1 cellular context compared by ENCODE assay signal in genomic region chr14:81868172-81868571, GRCh38.
TF ChIP-seq lines count a peak whose summit lies in the region.

No MANE protein-coding gene starts in this region.

TF ChIP-seq in WTC11, 78 proteins besides CTCF, POLR2A, EP300 and RAD21 (continued from another document):
- TF ChIP-seq ZBTB43 (CRISPR knock-in tag; IDR thresholded peaks at IDR 0.05): no peak
- no peak for TF ChIP-seq GRHL2 (CRISPR knock-in tag; IDR thresholded peaks at IDR 0.05; ENCODE audit: insufficient replicate concordance, severe bottlenecking)
- TF ChIP-seq ZNF416 (CRISPR knock-in tag; IDR thresholded peaks at IDR 0.05): no peak
- no peak for TF ChIP-seq ATF6 (CRISPR knock-in tag; IDR thresholded peaks at IDR 0.05)
- no peak for TF ChIP-seq TEAD4 (CRISPR knock-in tag; IDR thresholded peaks at IDR 0.05)
- TF ChIP-seq NFYB (CRISPR knock-in tag; conservative IDR thresholded peaks at IDR 0.05; ENCODE audit: low read depth): no peak
- no peak for TF ChIP-seq IRF1 (CRISPR knock-in tag; IDR thresholded peaks at IDR 0.05)
- TF ChIP-seq E2F1 (CRISPR knock-in tag; IDR thresholded peaks at IDR 0.05): no peak
- TF ChIP-seq, protein P1, sequence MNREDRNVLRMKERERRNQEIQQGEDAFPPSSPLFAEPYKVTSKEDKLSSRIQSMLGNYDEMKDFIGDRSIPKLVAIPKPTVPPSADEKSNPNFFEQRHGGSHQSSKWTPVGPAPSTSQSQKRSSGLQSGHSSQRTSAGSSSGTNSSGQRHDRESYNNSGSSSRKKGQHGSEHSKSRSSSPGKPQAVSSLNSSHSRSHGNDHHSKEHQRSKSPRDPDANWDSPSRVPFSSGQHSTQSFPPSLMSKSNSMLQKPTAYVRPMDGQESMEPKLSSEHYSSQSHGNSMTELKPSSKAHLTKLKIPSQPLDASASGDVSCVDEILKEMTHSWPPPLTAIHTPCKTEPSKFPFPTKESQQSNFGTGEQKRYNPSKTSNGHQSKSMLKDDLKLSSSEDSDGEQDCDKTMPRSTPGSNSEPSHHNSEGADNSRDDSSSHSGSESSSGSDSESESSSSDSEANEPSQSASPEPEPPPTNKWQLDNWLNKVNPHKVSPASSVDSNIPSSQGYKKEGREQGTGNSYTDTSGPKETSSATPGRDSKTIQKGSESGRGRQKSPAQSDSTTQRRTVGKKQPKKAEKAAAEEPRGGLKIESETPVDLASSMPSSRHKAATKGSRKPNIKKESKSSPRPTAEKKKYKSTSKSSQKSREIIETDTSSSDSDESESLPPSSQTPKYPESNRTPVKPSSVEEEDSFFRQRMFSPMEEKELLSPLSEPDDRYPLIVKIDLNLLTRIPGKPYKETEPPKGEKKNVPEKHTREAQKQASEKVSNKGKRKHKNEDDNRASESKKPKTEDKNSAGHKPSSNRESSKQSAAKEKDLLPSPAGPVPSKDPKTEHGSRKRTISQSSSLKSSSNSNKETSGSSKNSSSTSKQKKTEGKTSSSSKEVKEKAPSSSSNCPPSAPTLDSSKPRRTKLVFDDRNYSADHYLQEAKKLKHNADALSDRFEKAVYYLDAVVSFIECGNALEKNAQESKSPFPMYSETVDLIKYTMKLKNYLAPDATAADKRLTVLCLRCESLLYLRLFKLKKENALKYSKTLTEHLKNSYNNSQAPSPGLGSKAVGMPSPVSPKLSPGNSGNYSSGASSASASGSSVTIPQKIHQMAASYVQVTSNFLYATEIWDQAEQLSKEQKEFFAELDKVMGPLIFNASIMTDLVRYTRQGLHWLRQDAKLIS (CRISPR knock-in tag; IDR thresholded peaks at IDR 0.05; ENCODE audit: borderline replicate concordance): no peak
TF ChIP-seq in WTC11: peak in this region for 0.
